Comparison of ENCODE assay signal across 9 cellular contexts in the genomic region with DNA sequence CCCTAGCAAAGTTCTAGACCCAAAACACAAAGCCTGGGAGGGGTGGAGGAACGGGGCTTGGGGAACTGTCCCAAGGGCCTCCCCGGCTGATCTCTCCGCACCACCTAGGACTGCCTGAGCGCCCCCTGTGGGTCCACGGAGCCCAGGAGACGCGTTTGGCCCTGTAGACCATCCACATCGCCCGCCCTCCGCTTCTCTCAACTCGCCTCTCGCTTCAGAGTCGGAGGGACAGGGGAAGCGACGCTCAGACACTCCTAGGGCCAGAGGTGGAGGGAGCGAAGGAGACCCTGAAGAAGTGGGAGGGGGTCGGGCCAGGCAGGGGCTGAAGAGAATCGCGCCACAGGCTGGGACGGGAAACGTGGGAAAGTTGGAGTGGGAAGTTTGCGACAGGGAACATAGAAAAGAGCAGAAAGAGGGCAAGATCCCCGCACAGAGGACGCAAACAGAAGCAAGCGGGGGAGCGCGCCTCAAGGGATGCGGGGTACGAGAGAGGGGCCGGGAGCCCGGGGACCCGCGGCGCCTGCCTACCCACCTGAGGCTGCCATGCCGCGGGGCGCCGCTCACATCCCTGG. TPM values are rescaled to one million over a fixed set of nuclear protein-coding genes. Genes with fewer than 3 reads are reported as not detected.
DNase-seq lines count a peak whose midpoint lies in the region; ATAC-seq and TF ChIP-seq lines count a peak whose summit lies in the region.
"Had no signal": no experiment of that assay in that cellular context is flagged by ENCODE, and none has a peak within 500 bp of the region (broad histone marks: within the 10 kb centered on the region; RNA-seq: fewer than 3 reads in every experiment).

No MANE protein-coding gene starts in this region.

- H3K4me3 Mint-ChIP-seq in CD4-positive, CD25-positive, alpha-beta regulatory T cell, result peak overlapping the region; percentile 89 to 98 (median 92)
- H3K4me3 Mint-ChIP-seq in activated B cell treated with CpG ODN at 0.5 μM for 24 hours (peak overlapping the region; percentile 100), mesothelial cell of epicardium (peak overlapping the region; percentile 85)

- H3K27ac ChIP-seq in CD4-positive, CD25-positive, alpha-beta regulatory T cell (ENCODE audit: insufficient read depth, low read length, poor library complexity, severe bottlenecking), result no peak overlapping the region
- peak overlapping the region in 27 of 59 donors; percentile 10 to 78 (median 52) for H3K27ac ChIP-seq in dorsolateral prefrontal cortex

- peaks cover 10 to 28% (median 17%) of the 10 kb centered on the region in 4 donors for H3K4me1 Mint-ChIP-seq in CD4-positive, CD25-positive, alpha-beta regulatory T cell
- H3K4me1 Mint-ChIP-seq in activated B cell treated with CpG ODN at 0.5 μM for 24 hours (peaks cover 80% of the 10 kb centered on the region), mesothelial cell of epicardium (peaks cover 7% of the 10 kb centered on the region)

- intact Hi-C loops in activated B cell treated with CpG ODN at 0.5 μM for 24 hours (cut with micrococcal nuclease), result loop anchor here (1.0 kb wide), 12 partner anchors 12 to 134 kb away; no protein-coding TSS in a partner anchor
- intact Hi-C loops in dorsolateral prefrontal cortex (cut with DNase I), result no loop called here

- no peaks in the 10 kb centered on the region for H3K36me3 Mint-ChIP-seq in CD4-positive, CD25-positive, alpha-beta regulatory T cell
- H3K36me3 Mint-ChIP-seq in activated B cell treated with CpG ODN at 0.5 μM for 24 hours (ENCODE audit: low read depth) (peaks cover 20% of the 10 kb centered on the region), mesothelial cell of epicardium (no peaks in the 10 kb centered on the region)

- no peaks in the 10 kb centered on the region for H3K36me3 ChIP-seq in CD4-positive, CD25-positive, alpha-beta regulatory T cell (ENCODE audit: control insufficient read depth, insufficient read depth, low read length)

- H3K4me1 ChIP-seq in CD4-positive, CD25-positive, alpha-beta regulatory T cell (ENCODE audit: control insufficient read depth, insufficient read depth, low read length, poor library complexity, severe bottlenecking), result peaks cover 15% of the 10 kb centered on the region

- peak; percentile 11 to 40 (median 14) for DNase-seq in CD4-positive, CD25-positive, alpha-beta regulatory T cell
- peak; percentile 82 for DNase-seq in HuH-7.5 (ENCODE audit: low spot score)
- DNase-seq in activated B cell treated with CpG ODN at 0.5 μM for 24 hours, result peak; percentile 79
- DNase-seq in dorsolateral prefrontal cortex, result peak in 2 of 10 donors; percentile 24 to 50
- DNase-seq in mesothelial cell of epicardium (ENCODE audit: low spot score in 2 of 2, unreplicated experiment in 2 of 2), result peak; percentile 27 to 45
- peak; percentile 56 to 68 for DNase-seq in stimulated activated CD8-positive, alpha-beta memory T cell treated with anti-CD3 and anti-CD28 coated beads, Interleukin-2, amount 100 ng/mL, for 48 hours (ENCODE audit: low read depth in 2 of 2)
- DNase-seq in globus pallidus (ENCODE audit: low spot score), result no peak

- H3K27me3 ChIP-seq in CD4-positive, CD25-positive, alpha-beta regulatory T cell (ENCODE audit: control insufficient read depth, insufficient read depth, low read length), result no peaks in the 10 kb centered on the region
- peaks cover 0 to 22% (median 0%) of the 10 kb centered on the region in 45 donors for H3K27me3 ChIP-seq in dorsolateral prefrontal cortex

- H3K27ac Mint-ChIP-seq in CD4-positive, CD25-positive, alpha-beta regulatory T cell, result peak overlapping the region; percentile 72 to 91 (median 91)
- H3K27ac Mint-ChIP-seq in activated B cell treated with CpG ODN at 0.5 μM for 24 hours (peak overlapping the region; percentile 97), mesothelial cell of epicardium (no peak overlapping the region)

- peaks cover 0 to 2% (median 0%) of the 10 kb centered on the region in 7 donors for H3K9me3 Mint-ChIP-seq in CD4-positive, CD25-positive, alpha-beta regulatory T cell
- H3K9me3 Mint-ChIP-seq in activated B cell treated with CpG ODN at 0.5 μM for 24 hours, result no peaks in the 10 kb centered on the region
- H3K9me3 Mint-ChIP-seq in mesothelial cell of epicardium, result no peaks in the 10 kb centered on the region

- H3K9me3 ChIP-seq in CD4-positive, CD25-positive, alpha-beta regulatory T cell (ENCODE audit: control insufficient read depth in 2 of 2, low read length in 2 of 2), result no peaks in the 10 kb centered on the region

- ATAC-seq in CD4-positive, CD25-positive, alpha-beta regulatory T cell (ENCODE audit: low read depth in 2 of 2), result peak; percentile 57 to 59
- ATAC-seq in GM21360 (IDR thresholded peaks at IDR 0.05; ENCODE audit: unreplicated experiment), result peak; percentile 30
- ATAC-seq in activated B cell treated with CpG ODN at 0.5 μM for 24 hours (ENCODE audit: low read depth), result peak; percentile 68

- TF ChIP-seq CTCF in activated B cell treated with CpG ODN at 0.5 μM for 24 hours (IDR thresholded peaks at IDR 0.05) (peak; percentile 83), dorsolateral prefrontal cortex (IDR thresholded peaks at IDR 0.05 in 54 of 56, conservative IDR thresholded peaks at IDR 0.05 in 2 of 56; ENCODE audit: low read depth in 1 of 56, partially characterized antibody in 56 of 56) (peak in 22 of 56 donors; percentile 9 to 34 (median 18)), mesothelial cell of epicardium (IDR thresholded peaks at IDR 0.05; ENCODE audit: unreplicated experiment) (no peak)

- POLR2A ChIA-PET in activated B cell treated with CpG ODN at 0.5 μM for 24 hours (lab: Charles Lee), result interaction anchor here (0.8 to 1.9 kb wide), 8 partner anchors 10 to 77 kb away, joined by 3 to 9 read pairs (median 6); no protein-coding TSS in a partner anchor

- H3K27me3 Mint-ChIP-seq in CD4-positive, CD25-positive, alpha-beta regulatory T cell, result no peaks in the 10 kb centered on the region
- H3K27me3 Mint-ChIP-seq in activated B cell treated with CpG ODN at 0.5 μM for 24 hours (no peaks in the 10 kb centered on the region), mesothelial cell of epicardium (ENCODE audit: low read depth) (peaks cover 61% of the 10 kb centered on the region)

- peak overlapping the region; percentile 52 for H3K4me3 ChIP-seq in CD4-positive, CD25-positive, alpha-beta regulatory T cell (ENCODE audit: low read depth, low read length)
- peak overlapping the region; percentile 36 to 76 (median 56) for H3K4me3 ChIP-seq in dorsolateral prefrontal cortex

- CTCF ChIA-PET in activated B cell treated with CpG ODN at 0.5 μM for 24 hours (lab: Charles Lee), result interaction anchor here (1.2 to 1.7 kb wide), 4 partner anchors 21 to 79 kb away, joined by 4 to 9 read pairs (median 6); no protein-coding TSS in a partner anchor

RNA-seq across cellular contexts. Expression of a gene that starts 0.4 kb away (rescaled TPM):
- 1.5 TPM for total RNA-seq in CD4-positive, CD25-positive, alpha-beta regulatory T cell
- 1 to 10 TPM in 3 of 4 donors, under 1 TPM in 1; 0.92 to 3.5 (median 1.8) TPM for polyA plus RNA-seq in CD4-positive, CD25-positive, alpha-beta regulatory T cell
- total RNA-seq in activated B cell treated with CpG ODN at 0.5 μM for 24 hours, result 156 and 157 TPM in 2 replicates
- 10 to 100 TPM in 19 of 120 experiments, 1 to 10 TPM in 99, under 1 TPM in 2; 0.84 to 20.5 (median 5.2) TPM for total RNA-seq in dorsolateral prefrontal cortex
- 0.16 to 0.36 TPM (median 0.25 TPM) in 3 replicates for total RNA-seq in mesothelial cell of epicardium
- total RNA-seq: RPMI7951 had no signal
